Comparison of ENCODE assay signal across 8 cellular contexts in genomic region chr3:119294889-119295769, GRCh38. TPM values are rescaled to one million over a fixed set of nuclear protein-coding genes. Genes with fewer than 3 reads are reported as not detected.
DNase-seq lines count a peak whose midpoint lies in the region; ATAC-seq and TF ChIP-seq lines count a peak whose summit lies in the region.

No MANE protein-coding gene starts in this region.

- TF ChIP-seq CTCF in OCI-LY7 (conservative IDR thresholded peaks at IDR 0.05; ENCODE audit: low read length) (no peak), prostate gland (IDR thresholded peaks at IDR 0.05) (no peak), vagina (IDR thresholded peaks at IDR 0.05) (no peak)

- H3K36me3 ChIP-seq in OCI-LY7 (ENCODE audit: insufficient read depth, low read length) (no peaks in the 10 kb centered on the region), prostate gland (no peaks in the 10 kb centered on the region), vagina (no peaks in the 10 kb centered on the region)

- H3K4me3 ChIP-seq in OCI-LY7 (ENCODE audit: low read depth, low read length, poor library complexity, severe bottlenecking) (peak overlapping the region; percentile 71), prostate gland (peak overlapping the region; percentile 48 to 59), vagina (peak overlapping the region; percentile 70)

- no peaks in the 10 kb centered on the region for H3K79me2 ChIP-seq in OCI-LY7 (ENCODE audit: insufficient read depth, low read depth, low read length)

- CTCF ChIA-PET in OCI-LY7 (lab: Charles Lee; ENCODE audit: unreplicated experiment) = interaction anchor here (0.6 to 0.8 kb wide), 2 partner anchors 103 to 117 kb away, joined by 3 read pairs; no protein-coding TSS in a partner anchor

- POLR2A ChIA-PET in OCI-LY7 (lab: Charles Lee) = interaction anchor here (0.6 to 1.7 kb wide), 8 partner anchors 10 to 381 kb away, joined by 3 to 7 read pairs (median 3); no protein-coding TSS in a partner anchor

- DNase-seq in NCI-H1092 treated with DMSO at 0.1 percent for 48 hours (lab: John Stamatoyannopoulos, UW) (peak; percentile 38), NCI-H1092 (lab: John Stamatoyannopoulos, UW) (no peak), OCI-LY7 (ENCODE audit: low spot score) (peak; percentile 57), Right ventricle myocardium superior (peak; percentile 67), prostate gland (ENCODE audit: low spot score) (peak; percentile 43), vagina (ENCODE audit: extremely low spot score in 2 of 2) (no peak)
- peak; percentile 38 for DNase-seq in activated T-helper 9 cell treated with anti-CD3 and anti-CD28 coated beads, Interleukin-2, amount 50 U/mL, for 16 hours (ENCODE audit: low read depth)

- peak overlapping the region; percentile 97 for H3K4me2 ChIP-seq in OCI-LY7 (ENCODE audit: low read length)

- WGBS in prostate gland = 2% methylated on average over 24 of the region's 24 CpGs

- TF ChIP-seq POLR2A in prostate gland (IDR thresholded peaks at IDR 0.05) (no peak), vagina (IDR thresholded peaks at IDR 0.05) (no peak)

- H3K4me1 ChIP-seq in OCI-LY7 (ENCODE audit: insufficient read depth, low read length, poor library complexity, severe bottlenecking) = peaks cover 37% of the 10 kb centered on the region
- H3K4me1 ChIP-seq in prostate gland (replicated peaks) = no peaks in the 10 kb centered on the region
- peaks cover 23% of the 10 kb centered on the region for H3K4me1 ChIP-seq in vagina

- H4K20me1 ChIP-seq in OCI-LY7 (ENCODE audit: insufficient read depth, low read length) = no peaks in the 10 kb centered on the region

- H3K27me3 ChIP-seq in prostate gland (replicated peaks; ENCODE audit: insufficient read depth) = no peaks in the 10 kb centered on the region
- H3K27me3 ChIP-seq in vagina = no peaks in the 10 kb centered on the region

- peak overlapping the region; percentile 96 for H2AFZ ChIP-seq in OCI-LY7 (ENCODE audit: low read length)

- H3K27ac ChIP-seq in OCI-LY7 (ENCODE audit: low read depth, low read length, poor library complexity, severe bottlenecking) = peak overlapping the region; percentile 44
- H3K27ac ChIP-seq in prostate gland = peak overlapping the region; percentile 74 to 90
- peak overlapping the region; percentile 84 for H3K27ac ChIP-seq in vagina

- TSS peak; percentile 44 for BruUV-seq in OCI-LY7 (replicated peaks; lab: Mats Ljungman, UMichigan)

- intact Hi-C loops in OCI-LY7 (cut with micrococcal nuclease; ENCODE audit: unreplicated experiment) = loop anchor here (5.0 kb wide), 2 partner anchors 57 to 107 kb away; no protein-coding TSS in a partner anchor
- intact Hi-C loops in Right ventricle myocardium superior (cut with DNase I) = loop anchor here (2.0 kb wide), 1 partner anchor 28 kb away; no protein-coding TSS in a partner anchor
- intact Hi-C loops in prostate gland (cut with DNase I) = no loop called here
- intact Hi-C loops in vagina (cut with DNase I) = no loop called here

- no peaks in the 10 kb centered on the region for H3K9me3 ChIP-seq in OCI-LY7 (ENCODE audit: low read length)
- no peaks in the 10 kb centered on the region for H3K9me3 ChIP-seq in prostate gland
- no peaks in the 10 kb centered on the region for H3K9me3 ChIP-seq in vagina

- ATAC-seq in HG02798 (IDR thresholded peaks at IDR 0.05; ENCODE audit: poor library complexity, unreplicated experiment) (peak; percentile 27), Right ventricle myocardium superior (ENCODE audit: poor library complexity) (peak; percentile 40)

- H3K9me2 ChIP-seq in OCI-LY7 (ENCODE audit: insufficient read depth, low read length) = no peaks in the 10 kb centered on the region

RNA-seq across cellular contexts. Expression of gene ARHGAP31, which starts 0.9 kb away (rescaled TPM):
- 4.1 TPM in 2 replicates for total RNA-seq in OCI-LY7 (2014; rRNA removed; shearing (Covaris generic))
- total RNA-seq in OCI-LY7 (2022) (2.8 and 4.0 TPM in 2 replicates), Right ventricle myocardium superior (42.1 TPM), prostate gland (10 to 100 TPM in 1 of 2 donors, 1 to 10 TPM in 1; 6.5 to 10.7 TPM), vagina (13.0 TPM)

RNA-seq across cellular contexts. Expression of gene B4GALT4, which starts 54.5 kb away (rescaled TPM):
- total RNA-seq in OCI-LY7 (2014; rRNA removed; shearing (Covaris generic)) = 17.3 and 20.3 TPM in 2 replicates
- 16.6 and 18.5 TPM in 2 replicates for total RNA-seq in OCI-LY7 (2022)
- 10.5 TPM for total RNA-seq in Right ventricle myocardium superior
- 10 to 100 TPM; 12.8 to 19.0 TPM for total RNA-seq in prostate gland
- 12.0 TPM for total RNA-seq in vagina

Comparison
In these comparisons a context has a peak if more than half of its experiments do, and no peak if none do; other contexts are left out.
1. DNase-seq: peak in NCI-H1092 treated with DMSO at 0.1 percent for 48 hours (single experiment), OCI-LY7 (single experiment), activated T-helper 9 cell treated with anti-CD3 and anti-CD28 coated beads, Interleukin-2, amount 50 U/mL, for 16 hours (single experiment), Right ventricle myocardium superior (single experiment) and prostate gland (single experiment); none in NCI-H1092 (single experiment) and vagina (0 of 2).
2. intact Hi-C loops: an anchor here in OCI-LY7 (5.0 kb wide) and Right ventricle myocardium superior (2.0 kb wide); none called in prostate gland and vagina.
3. Peak in every context shown above with its lines, with median percentiles within 50 percentile points of each other: H3K27ac ChIP-seq and H3K4me3 ChIP-seq.